In the genomic region with DNA sequence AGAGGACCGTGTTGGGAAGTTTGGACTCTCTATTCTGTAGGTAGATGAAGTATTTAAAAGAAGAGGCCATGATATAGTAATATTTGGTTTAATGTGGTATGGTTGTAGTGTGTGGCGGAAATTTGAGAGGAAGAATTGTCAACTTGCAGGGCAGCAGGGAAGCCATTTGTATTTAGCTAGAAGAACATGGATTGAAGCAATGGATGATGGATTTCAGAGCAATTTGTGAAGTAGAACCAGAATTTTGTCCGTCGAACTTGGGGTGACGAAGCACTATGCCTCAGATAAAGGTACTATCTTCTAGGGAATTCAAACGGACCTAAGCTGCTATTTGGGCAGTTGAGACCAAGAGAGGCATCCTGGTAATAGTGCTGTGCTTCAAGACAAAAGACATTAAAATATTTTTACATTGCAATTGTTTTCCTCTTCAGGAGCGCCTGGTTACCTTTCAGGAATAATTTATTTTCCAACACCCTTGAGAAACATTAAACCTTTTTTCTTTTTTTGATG, we compare ENCODE assay signal across 8 cellular contexts. TPM values are rescaled to one million over a fixed set of nuclear protein-coding genes. Genes with fewer than 3 reads are reported as not detected.
DNase-seq lines count a peak whose midpoint lies in the region; ATAC-seq and TF ChIP-seq lines count a peak whose summit lies in the region.

No MANE protein-coding gene starts in this region.

- H3K4me3 Mint-ChIP-seq in activated CD8-positive, alpha-beta T cell treated with anti-CD3 and anti-CD28 coated beads, Interleukin-2, amount 10 ng/mL, durations not matched to agents 7 days and 5 days: peak overlapping the region; percentile 100

- 27 to 29% methylated on average over 7 of the region's 7 CpGs for WGBS in heart right ventricle, 2 donors

- DNase-seq in heart right ventricle: no peak
- no peak for DNase-seq in Right ventricle myocardium inferior (ENCODE audit: missing footprints)
- DNase-seq in activated CD8-positive, alpha-beta T cell treated with anti-CD3 and anti-CD28 coated beads, Interleukin-2, amount 10 ng/mL, durations not matched to agents 7 days and 5 days: no peak
- no peak for DNase-seq in lower lobe of right lung
- DNase-seq in upper lobe of right lung: no peak
- no peak for DNase-seq in A172 (ENCODE audit: low spot score)
- DNase-seq in activated gamma-delta T cell (lab: John Stamatoyannopoulos, UW): no peak
- no peak for DNase-seq in mucosa of gallbladder (ENCODE audit: low spot score)

- no peak for ATAC-seq in heart right ventricle
- ATAC-seq in Right ventricle myocardium inferior: no peak
- no peak for ATAC-seq in activated CD8-positive, alpha-beta T cell treated with anti-CD3 and anti-CD28 coated beads, Interleukin-2, amount 10 ng/mL, durations not matched to agents 7 days and 5 days
- no peak for ATAC-seq in lower lobe of right lung
- ATAC-seq in upper lobe of right lung: no peak

- H3K27me3 ChIP-seq in heart right ventricle (no peaks in the 10 kb centered on the region), lower lobe of right lung (ENCODE audit: low read depth) (no peaks in the 10 kb centered on the region), upper lobe of right lung (no peaks in the 10 kb centered on the region)

- intact Hi-C loops in heart right ventricle (cut with DNase I): loop anchor here in 5 of 10 donors (5.0 to 10.0 kb wide), 3 partner anchors 34 to 74 kb away; no protein-coding TSS in a partner anchor
- intact Hi-C loops in Right ventricle myocardium inferior (cut with DNase I): loop anchor here (2.0 to 10.0 kb wide), 3 partner anchors 74 to 492 kb away; partner anchors contain the start of gene BORCS7
- intact Hi-C loops in lower lobe of right lung (cut with DNase I): no loop called here
- intact Hi-C loops in upper lobe of right lung (cut with DNase I): no loop called here

- peak overlapping the region; percentile 97 for H3K27ac Mint-ChIP-seq in activated CD8-positive, alpha-beta T cell treated with anti-CD3 and anti-CD28 coated beads, Interleukin-2, amount 10 ng/mL, durations not matched to agents 7 days and 5 days

- no peak for TF ChIP-seq CTCF in heart right ventricle (IDR thresholded peaks at IDR 0.05)
- no peak for TF ChIP-seq CTCF in lower lobe of right lung (IDR thresholded peaks at IDR 0.05)
- no peak for TF ChIP-seq CTCF in upper lobe of right lung (IDR thresholded peaks at IDR 0.05)

- peak overlapping the region in 7 of 10 donors; percentile 34 to 97 (median 95) for H3K4me3 ChIP-seq in heart right ventricle
- H3K4me3 ChIP-seq in lower lobe of right lung: peak overlapping the region; percentile 29
- peak overlapping the region; percentile 93 for H3K4me3 ChIP-seq in upper lobe of right lung

- CTCF ChIA-PET in activated CD8-positive, alpha-beta T cell treated with anti-CD3 and anti-CD28 coated beads, Interleukin-2, amount 10 ng/mL, durations not matched to agents 7 days and 5 days (lab: Charles Lee): interaction anchor here (0.6 to 4.0 kb wide), 7 partner anchors 10 to 513 kb away, joined by 3 to 23 read pairs (median 7); partner anchors contain the start of genes ARL3, SFXN2 and TRIM8

- H3K36me3 ChIP-seq in heart right ventricle (peaks cover 0 to 10% (median 0%) of the 10 kb centered on the region in 9 donors), lower lobe of right lung (no peaks in the 10 kb centered on the region), upper lobe of right lung (no peaks in the 10 kb centered on the region)

- peaks cover 10% of the 10 kb centered on the region for H3K36me3 Mint-ChIP-seq in activated CD8-positive, alpha-beta T cell treated with anti-CD3 and anti-CD28 coated beads, Interleukin-2, amount 10 ng/mL, durations not matched to agents 7 days and 5 days (ENCODE audit: low read depth)

- POLR2A ChIA-PET in activated CD8-positive, alpha-beta T cell treated with anti-CD3 and anti-CD28 coated beads, Interleukin-2, amount 10 ng/mL, durations not matched to agents 7 days and 5 days (lab: Charles Lee): interaction anchor here (0.7 to 1.6 kb wide), 6 partner anchors 9 to 514 kb away, joined by 3 to 4 read pairs (median 3); partner anchors contain the start of genes ARL3 and SFXN2

- H3K9me3 ChIP-seq in heart right ventricle: no peaks in the 10 kb centered on the region
- H3K9me3 ChIP-seq in lower lobe of right lung: no peaks in the 10 kb centered on the region
- no peaks in the 10 kb centered on the region for H3K9me3 ChIP-seq in upper lobe of right lung

- H3K27ac ChIP-seq in heart right ventricle: peak overlapping the region in 4 of 10 donors; percentile 27 to 98 (median 46)
- H3K27ac ChIP-seq in lower lobe of right lung: no peak overlapping the region
- H3K27ac ChIP-seq in upper lobe of right lung: no peak overlapping the region

- H3K4me1 ChIP-seq in heart right ventricle: peaks cover 0 to 59% (median 32%) of the 10 kb centered on the region in 9 donors
- peaks cover 29% of the 10 kb centered on the region for H3K4me1 ChIP-seq in lower lobe of right lung
- peaks cover 32% of the 10 kb centered on the region for H3K4me1 ChIP-seq in upper lobe of right lung

- no peaks in the 10 kb centered on the region for H3K27me3 Mint-ChIP-seq in activated CD8-positive, alpha-beta T cell treated with anti-CD3 and anti-CD28 coated beads, Interleukin-2, amount 10 ng/mL, durations not matched to agents 7 days and 5 days (ENCODE audit: low read depth)

- peaks cover 39% of the 10 kb centered on the region for H3K4me1 Mint-ChIP-seq in activated CD8-positive, alpha-beta T cell treated with anti-CD3 and anti-CD28 coated beads, Interleukin-2, amount 10 ng/mL, durations not matched to agents 7 days and 5 days (ENCODE audit: low read depth)

- H3K9me3 Mint-ChIP-seq in activated CD8-positive, alpha-beta T cell treated with anti-CD3 and anti-CD28 coated beads, Interleukin-2, amount 10 ng/mL, durations not matched to agents 7 days and 5 days (ENCODE audit: insufficient read depth): peaks cover 4% of the 10 kb centered on the region

RNA-seq across cellular contexts. Expression of gene WBP1L, which starts 0.6 kb away (rescaled TPM):
- total RNA-seq in heart right ventricle (10 to 100 TPM; 17.3 to 33.3 (median 21.0) TPM), Right ventricle myocardium inferior (25.9 TPM), lower lobe of right lung (44.5 TPM), upper lobe of right lung (49.0 TPM), mucosa of gallbladder (58.1 TPM)
- polyA plus RNA-seq in heart right ventricle: 10 to 100 TPM; 14.3 to 17.5 TPM
- 10 to 100 TPM; 25.7 to 25.9 TPM for total RNA-seq in activated CD8-positive, alpha-beta T cell treated with anti-CD3 and anti-CD28 coated beads, Interleukin-2, amount 10 ng/mL, durations not matched to agents 7 days and 5 days
- 19.1 and 26.4 TPM in 2 replicates for total RNA-seq in A172 (2014; rRNA removed; shearing (Covaris generic))

RNA-seq across cellular contexts. Expression of gene SFXN2, which starts 28.7 kb away (rescaled TPM):
- total RNA-seq in heart right ventricle (1 to 10 TPM in 9 of 10 donors, under 1 TPM in 1; 0.89 to 4.5 (median 2.3) TPM), Right ventricle myocardium inferior (0.68 TPM), lower lobe of right lung (10.0 TPM), upper lobe of right lung (12.0 TPM), mucosa of gallbladder (6.4 TPM)
- 1 to 10 TPM; 2.5 to 4.3 TPM for polyA plus RNA-seq in heart right ventricle
- 10 to 100 TPM; 22.2 TPM for total RNA-seq in activated CD8-positive, alpha-beta T cell treated with anti-CD3 and anti-CD28 coated beads, Interleukin-2, amount 10 ng/mL, durations not matched to agents 7 days and 5 days
- 7.3 and 9.5 TPM in 2 replicates for total RNA-seq in A172 (2014; rRNA removed; shearing (Covaris generic))

RNA-seq across cellular contexts. Expression of gene ARL3, which starts 28.9 kb away (rescaled TPM):
- total RNA-seq in heart right ventricle (10 to 100 TPM; 10.9 to 17.8 (median 13.6) TPM), Right ventricle myocardium inferior (15.4 TPM), lower lobe of right lung (7.3 TPM), upper lobe of right lung (7.5 TPM), mucosa of gallbladder (11.1 TPM)
- polyA plus RNA-seq in heart right ventricle: 10 to 100 TPM in 1 of 2 donors, 1 to 10 TPM in 1; 5.0 to 15.8 TPM
- total RNA-seq in activated CD8-positive, alpha-beta T cell treated with anti-CD3 and anti-CD28 coated beads, Interleukin-2, amount 10 ng/mL, durations not matched to agents 7 days and 5 days: 1 to 10 TPM; 4.7 to 5.2 TPM
- total RNA-seq in A172 (2014; rRNA removed; shearing (Covaris generic)): 11.1 and 17.9 TPM in 2 replicates

Comparison
In these comparisons a context has a peak if more than half of its experiments do, and no peak if none do; other contexts are left out.
1. H3K4me3 ChIP-seq: peak in every context shown above with its lines; median percentile 95 in heart right ventricle; 93 in upper lobe of right lung; 29 in lower lobe of right lung.